16 cellular contexts compared by ENCODE assay signal in genomic region chr16:85859818-85860125, GRCh38. TPM values are rescaled to one million over a fixed set of nuclear protein-coding genes. Genes with fewer than 3 reads are reported as not detected.
"Had no signal": no experiment of that assay in that cellular context is flagged by ENCODE, and none has a peak within 500 bp of the region (broad histone marks: within the 10 kb centered on the region; RNA-seq: fewer than 3 reads in every experiment).

No MANE protein-coding gene starts in this region.

- DNase-seq: activated CD4-positive, alpha-beta T cell treated with anti-CD3 and anti-CD28 coated beads for 48 hours; activated CD8-positive, alpha-beta T cell treated with anti-CD3 and anti-CD28 coated beads, Interleukin-2, amount 10 ng/mL, durations not matched to agents 7 days and 5 days; activated naive CD4-positive, alpha-beta T cell treated with Interleukin-2 at 50 U/mL for 16 hours; hypothalamus; left cardiac atrium; midbrain; right cardiac atrium; substantia nigra; T1000; trophoblast cell had no signal

- H3K4me2 ChIP-seq: smooth muscle cell had no signal

- ATAC-seq: activated CD8-positive, alpha-beta T cell treated with anti-CD3 and anti-CD28 coated beads, Interleukin-2, amount 10 ng/mL, durations not matched to agents 7 days and 5 days; left cardiac atrium had no signal

- H3K4me1 ChIP-seq: esophagus muscularis mucosa had no signal

- FAIRE-seq: astrocyte had no signal

- H3K4me3 ChIP-seq: esophagus muscularis mucosa, lung, smooth muscle cell had no signal

- H3K27me3 ChIP-seq: esophagus muscularis mucosa had no signal

- H3K36me3 ChIP-seq: esophagus muscularis mucosa had no signal

- H3K27ac ChIP-seq: esophagus muscularis mucosa, VCaP had no signal

- H3K9me3 ChIP-seq: esophagus muscularis mucosa had no signal

RNA-seq across cellular contexts. Expression of gene IRF8, which starts 39.2 kb away (rescaled TPM):
- total RNA-seq: fibroblast of villous mesenchyme had no signal
